ENCODE assay signal across 1 cellular context in genomic region chr7:129524405-129524804, GRCh38.
TF ChIP-seq lines count a peak whose summit lies in the region.

No MANE protein-coding gene starts in this region.

TF ChIP-seq in K562, 482 proteins besides CTCF, POLR2A, EP300 and RAD21 (continued from another document):
- 0 out of 2 replicates have a peak, but pooled peaks have one; percentile 22 for TF ChIP-seq SMAD4 (CRISPR knock-in tag; conservative IDR thresholded peaks at IDR 0.05)
- 0 out of 2 replicates have a peak, but pooled peaks have one; percentile 34 for TF ChIP-seq NBN (IDR thresholded peaks at IDR 0.05; ENCODE audit: low read depth)
- TF ChIP-seq, protein P1, sequence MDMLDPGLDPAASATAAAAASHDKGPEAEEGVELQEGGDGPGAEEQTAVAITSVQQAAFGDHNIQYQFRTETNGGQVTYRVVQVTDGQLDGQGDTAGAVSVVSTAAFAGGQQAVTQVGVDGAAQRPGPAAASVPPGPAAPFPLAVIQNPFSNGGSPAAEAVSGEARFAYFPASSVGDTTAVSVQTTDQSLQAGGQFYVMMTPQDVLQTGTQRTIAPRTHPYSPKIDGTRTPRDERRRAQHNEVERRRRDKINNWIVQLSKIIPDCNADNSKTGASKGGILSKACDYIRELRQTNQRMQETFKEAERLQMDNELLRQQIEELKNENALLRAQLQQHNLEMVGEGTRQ (CRISPR knock-in tag; IDR thresholded peaks at IDR 0.05): 0 out of 2 replicates have a peak, but pooled peaks have one; percentile 10
- TF ChIP-seq RAD51 (IDR thresholded peaks at IDR 0.05; ENCODE audit: borderline replicate concordance, low read depth): peak; percentile 36; the same call in 1 of the 2 replicates
- TF ChIP-seq DPF2 (IDR thresholded peaks at IDR 0.05): peak; percentile 48
- peak; percentile 93 for TF ChIP-seq ZNF384 (IDR thresholded peaks at IDR 0.05; ENCODE audit: low read depth, low read length)
- TF ChIP-seq DACH1 (IDR thresholded peaks at IDR 0.05; ENCODE audit: partially characterized antibody): peak; percentile 13
- peak; percentile 36; the same call in 1 of the 2 replicates for TF ChIP-seq ZNF121 (CRISPR knock-in tag; conservative IDR thresholded peaks at IDR 0.05)
- peak; percentile 90 for TF ChIP-seq CEBPB (tag; IDR thresholded peaks at IDR 0.05)
- peak in 1 of 2 experiments; percentile 58; a peak in 1 of 4 replicates for TF ChIP-seq MLLT1 (IDR thresholded peaks at IDR 0.05)
